In the genomic region with DNA sequence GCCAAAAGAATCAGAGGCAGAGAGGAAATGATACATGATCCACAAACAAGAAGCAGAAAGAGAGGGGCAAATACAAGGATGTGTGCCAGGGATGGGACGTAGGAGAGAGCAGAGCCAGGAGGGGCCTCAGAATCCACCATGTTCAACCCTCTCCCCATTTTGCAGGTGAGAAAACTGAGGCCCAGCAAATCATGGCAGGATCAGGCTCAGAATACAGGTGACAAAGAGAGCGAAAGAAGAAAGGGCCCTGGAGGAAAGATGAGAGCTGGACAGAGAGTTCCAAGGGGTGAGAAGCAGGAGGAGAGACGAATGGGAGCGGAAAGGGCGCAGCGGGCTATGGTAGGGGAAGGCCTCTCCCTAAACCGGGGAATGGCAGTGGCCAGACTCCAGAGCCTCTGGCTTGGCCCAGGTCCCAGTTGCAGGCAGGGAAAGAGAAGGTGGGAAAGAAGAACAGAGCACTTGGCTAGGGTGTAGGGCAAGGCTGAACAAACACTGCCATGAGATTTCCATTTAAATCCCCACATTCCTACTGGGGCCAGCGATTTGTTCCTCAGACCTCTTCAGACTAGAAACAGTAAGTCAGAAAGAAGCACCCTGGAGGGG, we compare ENCODE assay signal across 26 cellular contexts. TPM values are rescaled to one million over a fixed set of nuclear protein-coding genes. Genes with fewer than 3 reads are reported as not detected.
"Had no signal": no experiment of that assay in that cellular context is flagged by ENCODE, and none has a peak within 500 bp of the region (broad histone marks: within the 10 kb centered on the region; RNA-seq: fewer than 3 reads in every experiment).

No MANE protein-coding gene starts in this region.

- H3K4me3 ChIP-seq: esophagus muscularis mucosa, lower lobe of right lung, neural progenitor cell, thoracic aorta had no signal

- H3K9me3 ChIP-seq: esophagus muscularis mucosa, lower lobe of right lung, thoracic aorta had no signal

- H3K4me1 Mint-ChIP-seq: activated naive CD8-positive, alpha-beta T cell treated with anti-CD3 and anti-CD28 coated beads, Interleukin-2, amount 50 U/mL, for 24 hours; stimulated activated naive B cell treated with anti-CD40 and anti-IgM and Interleukin-4, amounts not matched to agents 10 μg/mL and 1 μg/mL and 100 μg/mL, for 72 hours; T-cell had no signal

- H3K27ac ChIP-seq: esophagus muscularis mucosa, lower lobe of right lung, neural progenitor cell, thoracic aorta, VCaP had no signal

- ATAC-seq: activated CD8-positive, alpha-beta memory T cell treated with anti-CD3 and anti-CD28 coated beads, Interleukin-2, amount 10 ng/mL, durations not matched to agents 7 days and 5 days; activated CD8-positive, alpha-beta T cell treated with anti-CD3 and anti-CD28 coated beads for 36 hours; activated naive CD8-positive, alpha-beta T cell treated with anti-CD3 and anti-CD28 coated beads, Interleukin-2, amount 50 U/mL, for 24 hours; lower lobe of right lung; naive thymus-derived CD8-positive, alpha-beta T cell; stimulated activated naive B cell treated with anti-CD40 and anti-IgM and Interleukin-4, amounts not matched to agents 10 μg/mL and 1 μg/mL and 100 μg/mL, for 72 hours; T-cell had no signal

- H2AFZ ChIP-seq: neural progenitor cell had no signal

- H3K36me3 Mint-ChIP-seq: activated CD8-positive, alpha-beta memory T cell treated with anti-CD3 and anti-CD28 coated beads, Interleukin-2, amount 10 ng/mL, durations not matched to agents 7 days and 5 days; brain; naive thymus-derived CD8-positive, alpha-beta T cell; neural progenitor cell; stimulated activated naive B cell treated with anti-CD40 and anti-IgM and Interleukin-4, amounts not matched to agents 10 μg/mL and 1 μg/mL and 100 μg/mL, for 72 hours; T-cell had no signal

- DNase-seq: activated CD4-positive, alpha-beta T cell treated with anti-CD3 and anti-CD28 coated beads, Interleukin-2, amount 10 ng/mL, durations not matched to agents 7 days and 5 days; activated CD4-positive, CD25-positive, alpha-beta regulatory T cell treated with anti-CD3 and anti-CD28 coated beads, Interleukin-2, amount 50 U/mL, for 72 hours; activated CD8-positive, alpha-beta memory T cell treated with anti-CD3 and anti-CD28 coated beads, Interleukin-2, amount 10 ng/mL, durations not matched to agents 7 days and 5 days; activated CD8-positive, alpha-beta T cell treated with anti-CD3 and anti-CD28 coated beads for 36 hours; activated gamma-delta T cell; activated naive CD4-positive, alpha-beta T cell treated with anti-CD3 and anti-CD28 coated beads, Interleukin-2, amount 50 U/mL, for 16 hours; activated naive CD8-positive, alpha-beta T cell treated with anti-CD3 and anti-CD28 coated beads, Interleukin-2, amount 50 U/mL, for 24 hours; activated T-cell treated with anti-CD3 and anti-CD28 coated beads for 4 hours; anterior cingulate cortex; caudate nucleus; effector memory CD4-positive, alpha-beta T cell; lower lobe of right lung; naive thymus-derived CD8-positive, alpha-beta T cell; stimulated activated CD4-positive, alpha-beta T cell treated with anti-CD3 and anti-CD28 coated beads, Interleukin-2, amount 100 ng/mL, for 48 hours; stimulated activated CD8-positive, alpha-beta memory T cell treated with anti-CD3 and anti-CD28 coated beads, Interleukin-4, amount 100 ng/mL, for 48 hours; stimulated activated naive B cell treated with anti-CD40 and anti-IgM and Interleukin-4, amounts not matched to agents 10 μg/mL and 1 μg/mL and 100 μg/mL, for 72 hours; T-cell had no signal

- H3K4me2 ChIP-seq: neural progenitor cell had no signal

- H3K27ac Mint-ChIP-seq: activated CD4-positive, alpha-beta T cell treated with anti-CD3 and anti-CD28 coated beads, Interleukin-2, amount 10 ng/mL, durations not matched to agents 7 days and 5 days; activated CD8-positive, alpha-beta memory T cell treated with anti-CD3 and anti-CD28 coated beads, Interleukin-2, amount 10 ng/mL, durations not matched to agents 7 days and 5 days; activated CD8-positive, alpha-beta T cell treated with anti-CD3 and anti-CD28 coated beads for 36 hours; activated naive CD8-positive, alpha-beta T cell treated with anti-CD3 and anti-CD28 coated beads, Interleukin-2, amount 50 U/mL, for 24 hours; dendritic cell treated with granulocyte-macrophage colony-stimulating factor and Interleukin-4, amounts not matched to agents 40 ng/mL and 50 ng/mL, for 4 days; neural progenitor cell; stimulated activated naive B cell treated with anti-CD40 and anti-IgM and Interleukin-4, amounts not matched to agents 10 μg/mL and 1 μg/mL and 100 μg/mL, for 72 hours; T-cell; T-helper 2 cell treated with Interferon-gamma antibody and Interleukin-4, amounts not matched to agents 5 μg/mL and 100 μg/mL, for 36 hours had no signal

- H3K9me3 Mint-ChIP-seq: activated CD4-positive, alpha-beta T cell treated with anti-CD3 and anti-CD28 coated beads, Interleukin-2, amount 10 ng/mL, durations not matched to agents 7 days and 5 days; activated CD8-positive, alpha-beta T cell treated with anti-CD3 and anti-CD28 coated beads for 36 hours; activated naive CD8-positive, alpha-beta T cell treated with anti-CD3 and anti-CD28 coated beads, Interleukin-2, amount 50 U/mL, for 24 hours; dendritic cell treated with granulocyte-macrophage colony-stimulating factor and Interleukin-4, amounts not matched to agents 40 ng/mL and 50 ng/mL, for 4 days; naive thymus-derived CD8-positive, alpha-beta T cell; neural progenitor cell; stimulated activated naive B cell treated with anti-CD40 and anti-IgM and Interleukin-4, amounts not matched to agents 10 μg/mL and 1 μg/mL and 100 μg/mL, for 72 hours; T-cell; T-helper 2 cell treated with Interferon-gamma antibody and Interleukin-4, amounts not matched to agents 5 μg/mL and 100 μg/mL, for 36 hours had no signal

- H3K36me3 ChIP-seq: esophagus muscularis mucosa, lower lobe of right lung, neural progenitor cell, thoracic aorta had no signal

- FAIRE-seq: frontal cortex, islet of Langerhans had no signal

- H3K27me3 ChIP-seq: esophagus muscularis mucosa, neural progenitor cell had no signal

- H3K27me3 Mint-ChIP-seq: activated CD8-positive, alpha-beta T cell treated with anti-CD3 and anti-CD28 coated beads for 36 hours had no signal

- H3K4me3 Mint-ChIP-seq: activated CD4-positive, alpha-beta T cell treated with anti-CD3 and anti-CD28 coated beads, Interleukin-2, amount 10 ng/mL, durations not matched to agents 7 days and 5 days; activated CD8-positive, alpha-beta memory T cell treated with anti-CD3 and anti-CD28 coated beads, Interleukin-2, amount 10 ng/mL, durations not matched to agents 7 days and 5 days; activated CD8-positive, alpha-beta T cell treated with anti-CD3 and anti-CD28 coated beads for 36 hours; activated naive CD8-positive, alpha-beta T cell treated with anti-CD3 and anti-CD28 coated beads, Interleukin-2, amount 50 U/mL, for 24 hours; dendritic cell treated with granulocyte-macrophage colony-stimulating factor and Interleukin-4, amounts not matched to agents 40 ng/mL and 50 ng/mL, for 4 days; naive thymus-derived CD8-positive, alpha-beta T cell; neural progenitor cell; stimulated activated naive B cell treated with anti-CD40 and anti-IgM and Interleukin-4, amounts not matched to agents 10 μg/mL and 1 μg/mL and 100 μg/mL, for 72 hours; T-cell; T-helper 2 cell treated with Interferon-gamma antibody and Interleukin-4, amounts not matched to agents 5 μg/mL and 100 μg/mL, for 36 hours had no signal

- H3K9ac ChIP-seq: neural progenitor cell had no signal

RNA-seq across cellular contexts. Expression of gene TSKU, which starts 44.4 kb away (rescaled TPM):
- total RNA-seq: naive thymus-derived CD8-positive, alpha-beta T cell had no signal
- polyA plus RNA-seq: naive thymus-derived CD8-positive, alpha-beta T cell had no signal
